ENCODE assay signal across 18 cellular contexts in the genomic region with DNA sequence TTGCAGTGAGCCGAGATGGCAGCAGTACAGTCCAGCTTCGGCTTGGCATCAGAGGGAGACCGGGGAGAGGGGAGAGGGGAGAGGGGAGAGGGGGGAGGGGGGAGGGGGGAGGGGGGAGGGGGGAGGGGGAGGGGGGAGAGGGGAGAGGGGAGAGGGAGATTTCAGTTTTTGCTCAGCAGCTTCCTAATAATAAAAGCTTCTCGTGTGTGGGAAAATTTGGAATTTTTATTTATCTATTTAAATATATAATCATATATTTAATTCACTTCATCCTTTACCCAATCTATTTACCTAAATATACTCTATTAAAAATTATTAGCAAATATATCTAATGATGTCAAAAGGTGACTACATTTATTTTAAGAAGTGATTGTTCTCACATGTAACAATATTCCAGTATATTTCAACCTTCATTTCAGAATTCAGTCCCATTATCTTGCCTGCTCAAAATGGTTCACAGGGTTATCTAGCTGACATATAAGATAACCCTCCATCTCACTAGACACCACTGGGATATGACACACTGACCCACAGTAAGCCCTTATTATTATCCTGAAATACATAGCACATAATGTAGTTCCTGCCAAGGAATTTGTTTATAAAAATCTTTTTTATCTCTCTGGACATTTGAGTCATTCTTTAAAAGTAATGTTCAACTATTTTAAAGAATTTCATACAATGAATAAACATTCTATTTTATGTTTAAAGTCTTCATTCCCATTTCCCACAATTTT.
A peak's percentile ranks its signal among the peaks of the same experiment; 100 is the strongest.
DNase-seq lines count a peak whose midpoint lies in the region; TF ChIP-seq lines count a peak whose summit lies in the region.
"Had no signal": no experiment of that assay in that cellular context is flagged by ENCODE, and none has a peak within 500 bp of the region (broad histone marks: within the 10 kb centered on the region; RNA-seq: fewer than 3 reads in every experiment).

No MANE protein-coding gene starts in this region.

- H3K36me3 ChIP-seq in mesenchymal stem cell (ENCODE audit: control insufficient read depth in 1 of 2, insufficient read depth in 2 of 2, low read depth in 1 of 2, low read length in 2 of 2), result no peaks in the 10 kb centered on the region
- H3K36me3 ChIP-seq: BLaER1 treated with 17β-estradiol and CSF1 and Interleukin-3, amounts not matched to agents 10 nM and 100 nM; neutrophil; Peyer's patch had no signal

- H2BK15ac ChIP-seq in mesenchymal stem cell (ENCODE audit: low read depth, poor library complexity, severe bottlenecking), result no peak overlapping the region

- H3K4ac ChIP-seq in mesenchymal stem cell (ENCODE audit: low read depth in 1 of 2, low read length in 2 of 2), result no peak overlapping the region

- no peak overlapping the region for H4K8ac ChIP-seq in mesenchymal stem cell (ENCODE audit: low read length)

- intact Hi-C loops in posterior cingulate gyrus (cut with DNase I), result no loop called here

- H3K14ac ChIP-seq in mesenchymal stem cell (ENCODE audit: low read length in 2 of 2), result no peak overlapping the region

- no peak overlapping the region for H2BK5ac ChIP-seq in mesenchymal stem cell (ENCODE audit: low read depth, low read length, poor library complexity, severe bottlenecking)

- H2BK12ac ChIP-seq in mesenchymal stem cell (ENCODE audit: low read length in 2 of 2), result no peak overlapping the region

- TF ChIP-seq CTCF in AG10803 (conservative IDR thresholded peaks at IDR 0.05; ENCODE audit: low read length), result no peak
- no peak for TF ChIP-seq CTCF in type B pancreatic cell (conservative IDR thresholded peaks at IDR 0.05)

- H3K27ac ChIP-seq in mesenchymal stem cell (ENCODE audit: low read length, poor library complexity, severe bottlenecking), result no peak overlapping the region
- no peak overlapping the region for H3K27ac ChIP-seq in substantia nigra (ENCODE audit: low read depth, low read length, poor library complexity, severe bottlenecking)
- H3K27ac ChIP-seq: BLaER1 treated with 17β-estradiol and CSF1 and Interleukin-3, amounts not matched to agents 10 nM and 100 nM; KMS-11; neutrophil; Peyer's patch had no signal

- no peaks in the 10 kb centered on the region for H3K4me1 ChIP-seq in mesenchymal stem cell (ENCODE audit: control insufficient read depth, insufficient read depth, low read depth, low read length)
- H3K4me1 ChIP-seq: BLaER1 treated with 17β-estradiol and CSF1 and Interleukin-3, amounts not matched to agents 10 nM and 100 nM; Peyer's patch had no signal

- H2AFZ ChIP-seq in mesenchymal stem cell (ENCODE audit: low read depth, low read length), result no peak overlapping the region

- H3K4me2 ChIP-seq in mesenchymal stem cell (ENCODE audit: low read length, poor library complexity, severe bottlenecking), result no peak overlapping the region
- H3K4me2 ChIP-seq: BLaER1 treated with 17β-estradiol and CSF1 and Interleukin-3, amounts not matched to agents 10 nM and 100 nM; KMS-11 had no signal

- peaks cover 4% of the 10 kb centered on the region for H3K4me1 Mint-ChIP-seq in type B pancreatic cell (ENCODE audit: unreplicated experiment)

- H3K79me1 ChIP-seq in mesenchymal stem cell (replicated peaks; ENCODE audit: low read length, poor library complexity, severe bottlenecking), result peaks cover 14% of the 10 kb centered on the region

- no peak overlapping the region for H3K4me3 Mint-ChIP-seq in type B pancreatic cell

- H3K23ac ChIP-seq in mesenchymal stem cell (ENCODE audit: low read length in 2 of 2), result no peak overlapping the region

- no peak overlapping the region for H4K91ac ChIP-seq in mesenchymal stem cell (ENCODE audit: low read length)

- no CpG with 5 or more reads among the region's 4 CpGs for WGBS in mesenchymal stem cell

- no peak overlapping the region for H3K4me3 ChIP-seq in AG10803 (ENCODE audit: low read length)
- H3K4me3 ChIP-seq in mesenchymal stem cell (ENCODE audit: insufficient read depth in 1 of 2, low read depth in 1 of 2, low read length in 2 of 2), result no peak overlapping the region
- H3K4me3 ChIP-seq: BLaER1 treated with 17β-estradiol and CSF1 and Interleukin-3, amounts not matched to agents 10 nM and 100 nM; Peyer's patch had no signal

- no peaks in the 10 kb centered on the region for H3K27me3 Mint-ChIP-seq in type B pancreatic cell

- peak overlapping the region; percentile 28 for H3K9ac ChIP-seq in mesenchymal stem cell (ENCODE audit: low read length)
- H3K9ac ChIP-seq: BLaER1 treated with 17β-estradiol and CSF1 and Interleukin-3, amounts not matched to agents 10 nM and 100 nM; KMS-11 had no signal

- H2AK5ac ChIP-seq in mesenchymal stem cell (ENCODE audit: low read length, severe bottlenecking), result no peak overlapping the region

- no peak overlapping the region for H2BK120ac ChIP-seq in mesenchymal stem cell (ENCODE audit: low read depth, low read length)

- DNase-seq in AG10803 (ENCODE audit: low read depth), result peak; percentile 9
- peak; percentile 29 for DNase-seq in M059J (ENCODE audit: low read depth)
- DNase-seq in dedifferentiated amniotic fluid mesenchymal stem cell (ENCODE audit: extremely low spot score), result peak; percentile 30
- no peak for DNase-seq in mesenchymal stem cell
- no peak for DNase-seq in substantia nigra (lab: John Stamatoyannopoulos, UW)
- DNase-seq in HK-2 (ENCODE audit: unreplicated experiment), result no peak
- no peak for DNase-seq in posterior cingulate gyrus
- no peak for DNase-seq in type B pancreatic cell (ENCODE audit: extremely low spot score, unreplicated experiment)
- DNase-seq: activated CD4-positive, alpha-beta T cell treated with anti-CD3 and anti-CD28 coated beads, Interleukin-2, amount 50 U/mL, for 1 hour; activated naive CD4-positive, alpha-beta T cell; activated T-cell treated with anti-CD3 and anti-CD28 coated beads for 4 hours; DMS53; NCI-H1105 treated with DMSO at 0.1 percent for 48 hours; Peyer's patch; stimulated activated CD4-positive, alpha-beta T cell treated with anti-CD3 and anti-CD28 coated beads, Interleukin-2, amount 100 ng/mL, for 24 hours had no signal

- peak overlapping the region in 1 of 2 experiments; percentile 57 for H3K18ac ChIP-seq in mesenchymal stem cell (ENCODE audit: low read depth in 1 of 2, low read length in 2 of 2)

- peaks cover 7% of the 10 kb centered on the region for H3K9me3 Mint-ChIP-seq in type B pancreatic cell

- H3K27me3 ChIP-seq in mesenchymal stem cell (ENCODE audit: control insufficient read depth in 1 of 2, insufficient read depth in 1 of 2, low read length in 2 of 2), result no peaks in the 10 kb centered on the region
- H3K27me3 ChIP-seq: BLaER1 treated with 17β-estradiol and CSF1 and Interleukin-3, amounts not matched to agents 10 nM and 100 nM; neutrophil; Peyer's patch had no signal

- H3K27ac Mint-ChIP-seq in type B pancreatic cell, result no peak overlapping the region

- H3K36me3 Mint-ChIP-seq in type B pancreatic cell, result peaks cover 7% of the 10 kb centered on the region

- no peaks in the 10 kb centered on the region for H3K9me3 ChIP-seq in mesenchymal stem cell (ENCODE audit: control insufficient read depth, low read length)
- H3K9me3 ChIP-seq: BLaER1 treated with 17β-estradiol and CSF1 and Interleukin-3, amounts not matched to agents 10 nM and 100 nM; neutrophil; Peyer's patch had no signal

Comparison
In these comparisons a context has a peak if more than half of its experiments do, and no peak if none do; other contexts are left out.
1. DNase-seq: peak in AG10803 (single experiment), M059J (single experiment) and dedifferentiated amniotic fluid mesenchymal stem cell (single experiment); none in mesenchymal stem cell (single experiment), substantia nigra (0 of 49), HK-2 (single experiment), posterior cingulate gyrus (0 of 10) and type B pancreatic cell (single experiment).